8 cellular contexts compared by ENCODE assay signal in the genomic region with DNA sequence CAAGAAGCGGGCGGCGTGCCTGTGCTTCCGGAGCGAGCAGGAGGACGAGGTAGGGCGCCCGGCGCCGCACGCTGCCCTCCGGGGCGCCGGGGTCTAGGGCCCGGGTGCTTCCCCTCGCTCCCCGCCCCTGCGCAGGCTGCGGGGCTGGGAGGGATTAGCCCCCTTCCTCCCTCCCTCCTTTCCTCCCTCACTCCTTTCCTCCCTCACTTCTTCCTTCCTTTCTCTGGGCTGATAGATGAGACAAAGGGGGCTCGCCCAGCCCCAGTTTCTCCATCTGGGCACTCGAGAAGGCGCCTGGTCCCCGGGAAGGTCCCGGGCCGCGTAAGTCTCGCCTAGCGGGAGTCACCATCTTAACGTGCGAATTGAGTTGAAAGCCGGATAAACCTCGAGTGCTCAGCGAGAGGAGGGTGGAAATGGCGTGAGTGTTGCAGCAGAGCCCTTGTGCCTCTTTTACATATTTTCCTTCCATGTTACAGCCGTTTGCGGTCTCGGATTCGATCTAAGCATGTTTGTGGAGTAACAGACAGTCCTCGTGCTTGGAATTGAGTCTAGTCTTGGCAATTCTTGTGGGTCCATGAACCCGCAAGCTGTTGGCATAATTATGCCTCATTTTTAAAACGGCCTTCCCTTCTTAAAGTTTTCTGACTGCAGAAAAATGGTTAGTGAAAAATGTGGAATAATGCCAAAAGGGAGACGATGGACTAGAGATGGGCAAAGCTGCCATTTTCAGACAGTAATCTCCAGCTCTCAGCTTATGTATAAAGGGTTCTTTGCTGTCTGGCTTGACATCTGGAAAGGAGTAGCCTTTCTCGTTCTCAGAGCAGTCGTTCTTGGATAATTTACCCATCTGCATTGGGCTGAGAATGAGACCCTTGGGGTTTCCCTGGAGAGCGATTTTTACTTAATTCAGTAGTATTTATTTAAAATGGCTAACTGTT. TPM values are rescaled to one million over a fixed set of nuclear protein-coding genes. Genes with fewer than 3 reads are reported as not detected.
DNase-seq lines count a peak whose midpoint lies in the region; ATAC-seq and TF ChIP-seq lines count a peak whose summit lies in the region.

No MANE protein-coding gene starts in this region.

- H3K27me3 ChIP-seq in effector memory CD4-positive, alpha-beta T cell (replicated peaks; ENCODE audit: control insufficient read depth, insufficient read depth, low read length, poor library complexity, severe bottlenecking), result no peaks in the 10 kb centered on the region
- H3K27me3 ChIP-seq in mononuclear cell (ENCODE audit: insufficient read depth, low read length), result no peaks in the 10 kb centered on the region

- peaks cover 14% of the 10 kb centered on the region for H3K4me1 ChIP-seq in effector memory CD4-positive, alpha-beta T cell (ENCODE audit: control insufficient read depth, insufficient read depth, low read length, poor library complexity, severe bottlenecking)
- H3K4me1 ChIP-seq in mononuclear cell (ENCODE audit: insufficient read depth, low read length), result peaks cover 51% of the 10 kb centered on the region

- H3K9me3 Mint-ChIP-seq in activated CD8-positive, alpha-beta T cell treated with anti-CD3 and anti-CD28 coated beads for 36 hours, result no peaks in the 10 kb centered on the region

- CTCF ChIA-PET in activated CD8-positive, alpha-beta T cell treated with anti-CD3 and anti-CD28 coated beads for 36 hours (lab: Charles Lee), result interaction anchor here (9.2 kb wide), 1 partner anchor 41 kb away, joined by 47 read pairs; no protein-coding TSS in a partner anchor

- no peaks in the 10 kb centered on the region for H3K9me3 ChIP-seq in effector memory CD4-positive, alpha-beta T cell (ENCODE audit: control insufficient read depth, low read length)
- H3K9me3 ChIP-seq in mononuclear cell (ENCODE audit: low read depth, low read length), result no peaks in the 10 kb centered on the region

- H3K27ac Mint-ChIP-seq in activated CD8-positive, alpha-beta T cell treated with anti-CD3 and anti-CD28 coated beads for 36 hours, result peak overlapping the region; percentile 99

- peak overlapping the region; percentile 87 for H3K27ac ChIP-seq in effector memory CD4-positive, alpha-beta T cell (ENCODE audit: insufficient read depth, low read length, poor library complexity, severe bottlenecking)

- TF ChIP-seq CTCF in AG09319 (IDR thresholded peaks at IDR 0.05; ENCODE audit: low read depth, low read length), result no peak
- TF ChIP-seq CTCF in activated CD8-positive, alpha-beta T cell treated with anti-CD3 and anti-CD28 coated beads for 36 hours (IDR thresholded peaks at IDR 0.05), result no peak

- no peaks in the 10 kb centered on the region for H3K36me3 ChIP-seq in effector memory CD4-positive, alpha-beta T cell (ENCODE audit: control insufficient read depth, insufficient read depth, low read length)

- intact Hi-C loops in activated CD8-positive, alpha-beta T cell treated with anti-CD3 and anti-CD28 coated beads for 36 hours (cut with micrococcal nuclease), result loop anchor here (5.0 kb wide), 1 partner anchor 64 kb away; the partner anchor contains the start of gene UBE2N

- H3K4me3 Mint-ChIP-seq in activated CD8-positive, alpha-beta T cell treated with anti-CD3 and anti-CD28 coated beads for 36 hours, result peak overlapping the region; percentile 92

- peak overlapping the region; percentile 81 for H3K4me3 ChIP-seq in effector memory CD4-positive, alpha-beta T cell (ENCODE audit: insufficient read depth, low read depth, low read length, poor library complexity, severe bottlenecking)
- H3K4me3 ChIP-seq in mononuclear cell (ENCODE audit: low read length), result peak overlapping the region; percentile 66

- ATAC-seq in GM18868 (IDR thresholded peaks at IDR 0.05; ENCODE audit: unreplicated experiment) (peak; percentile 28), HG03108 (IDR thresholded peaks at IDR 0.05; ENCODE audit: unreplicated experiment) (peak; percentile 24)
- peak; percentile 65 for ATAC-seq in activated CD8-positive, alpha-beta T cell treated with anti-CD3 and anti-CD28 coated beads for 36 hours

- DNase-seq in AG09319 (ENCODE audit: extremely low read depth, low read depth), result peak; percentile 44
- peak; percentile 34 for DNase-seq in NCI-H774 (lab: John Stamatoyannopoulos, UW)
- DNase-seq in activated CD8-positive, alpha-beta T cell treated with anti-CD3 and anti-CD28 coated beads for 36 hours, result peak; percentile 76
- DNase-seq in effector memory CD4-positive, alpha-beta T cell, result peak; percentile 26 to 43 (median 39)
- peak; percentile 32 for DNase-seq in stimulated activated CD8-positive, alpha-beta memory T cell treated with anti-CD3 and anti-CD28 coated beads, Interleukin-4, amount 100 ng/mL, for 24 hours (ENCODE audit: low read depth)

- H3K36me3 Mint-ChIP-seq in activated CD8-positive, alpha-beta T cell treated with anti-CD3 and anti-CD28 coated beads for 36 hours (ENCODE audit: low read depth), result peaks cover 19% of the 10 kb centered on the region

- H3K4me1 Mint-ChIP-seq in activated CD8-positive, alpha-beta T cell treated with anti-CD3 and anti-CD28 coated beads for 36 hours (ENCODE audit: low read depth), result peaks cover 37% of the 10 kb centered on the region

- POLR2A ChIA-PET in activated CD8-positive, alpha-beta T cell treated with anti-CD3 and anti-CD28 coated beads for 36 hours (lab: Charles Lee), result interaction anchor here (0.7 to 1.0 kb wide), 2 partner anchors 134 to 405 kb away, joined by 3 to 4 read pairs; no protein-coding TSS in a partner anchor

- H3K27me3 Mint-ChIP-seq in activated CD8-positive, alpha-beta T cell treated with anti-CD3 and anti-CD28 coated beads for 36 hours, result no peaks in the 10 kb centered on the region

RNA-seq across cellular contexts. Expression of gene NUDT4, which starts 0.9 kb away (rescaled TPM):
- total RNA-seq in activated CD8-positive, alpha-beta T cell treated with anti-CD3 and anti-CD28 coated beads for 36 hours, result 10 to 100 TPM; 54.9 to 61.9 TPM
- 87.6 TPM for total RNA-seq in mononuclear cell

Comparison
In these comparisons a context has a peak if more than half of its experiments do, and no peak if none do; other contexts are left out.
1. Peak in every context shown above with its lines: DNase-seq, ATAC-seq, H3K4me3 ChIP-seq and H3K27ac ChIP-seq.